Comparison of ENCODE assay signal across 20 cellular contexts in genomic region chr7:35699906-35700305, GRCh38. TPM values are rescaled to one million over a fixed set of nuclear protein-coding genes. Genes with fewer than 3 reads are reported as not detected.
A peak's percentile ranks its signal among the peaks of the same experiment; 100 is the strongest.
DNase-seq lines count a peak whose midpoint lies in the region; ATAC-seq and TF ChIP-seq lines count a peak whose summit lies in the region.
"Had no signal": no experiment of that assay in that cellular context is flagged by ENCODE, and none has a peak within 500 bp of the region (broad histone marks: within the 10 kb centered on the region; RNA-seq: fewer than 3 reads in every experiment).

No MANE protein-coding gene starts in this region.

- ATAC-seq in SK-N-SH treated with all-trans-retinoic acid at 6 μM for 48 hours, result no peak
- ATAC-seq in CD8-positive, alpha-beta T cell, result no peak

- H3K9me3 ChIP-seq in SK-N-SH, result no peaks in the 10 kb centered on the region
- no peaks in the 10 kb centered on the region for H3K9me3 ChIP-seq in CD8-positive, alpha-beta T cell (ENCODE audit: low read length)
- H3K9me3 ChIP-seq: BE2C, Peyer's patch had no signal

- H3K4me2 ChIP-seq in SK-N-SH, result no peak overlapping the region; the same call in 1 of the 2 replicates

- H3K27ac ChIP-seq in SK-N-SH (ENCODE audit: low read depth in 2 of 2, low read length in 1 of 2), result no peak overlapping the region
- H3K27ac ChIP-seq in CD8-positive, alpha-beta T cell (ENCODE audit: low read depth, low read length), result no peak overlapping the region
- H3K27ac ChIP-seq: Peyer's patch had no signal

- H3K4me3 ChIP-seq in SK-N-SH (ENCODE audit: low read depth in 2 of 2, low read length in 1 of 2), result no peak overlapping the region
- H3K4me3 ChIP-seq in AG10803 (ENCODE audit: low read length), result no peak overlapping the region
- no peak overlapping the region for H3K4me3 ChIP-seq in CD8-positive, alpha-beta T cell (ENCODE audit: low read depth, low read length)
- H3K4me3 ChIP-seq: Peyer's patch had no signal

- no peaks in the 10 kb centered on the region for H3K27me3 ChIP-seq in SK-N-SH (ENCODE audit: insufficient read depth)
- H3K27me3 ChIP-seq in CD8-positive, alpha-beta T cell (ENCODE audit: insufficient read depth, low read length), result no peaks in the 10 kb centered on the region
- H3K27me3 ChIP-seq: BE2C, Peyer's patch had no signal

- H3K4me3 Mint-ChIP-seq in activated naive CD8-positive, alpha-beta T cell treated with anti-CD3 and anti-CD28 coated beads for 36 hours, result no peak overlapping the region
- H3K4me3 Mint-ChIP-seq in CD8-positive, alpha-beta T cell, result no peak overlapping the region
- H3K4me3 Mint-ChIP-seq: CD4-positive, alpha-beta T cell; HFFc6 had no signal

- WGBS in SK-N-SH (ENCODE audit: low lambda C conversion rate), result over 99% methylated on average over 2 of the region's 2 CpGs

- H3K9me2 ChIP-seq in SK-N-SH, result no peaks in the 10 kb centered on the region

- peaks cover 21% of the 10 kb centered on the region for H3K36me3 Mint-ChIP-seq in activated naive CD8-positive, alpha-beta T cell treated with anti-CD3 and anti-CD28 coated beads for 36 hours
- peaks cover 12% of the 10 kb centered on the region for H3K36me3 Mint-ChIP-seq in CD8-positive, alpha-beta T cell

- POLR2A ChIA-PET in SK-N-SH (lab: Yijun Ruan, JAX), result interaction anchor here (0.6 kb wide), 1 partner anchor 516 kb away, joined by 4 read pairs; no protein-coding TSS in a partner anchor
- POLR2A ChIA-PET in CD8-positive, alpha-beta T cell (lab: Charles Lee), result interaction anchor here (0.6 to 4.6 kb wide), 4 partner anchors 9 to 587 kb away, joined by 3 to 23 read pairs (median 4); partner anchors contain the start of gene SEPTIN7

- H3K9ac ChIP-seq in SK-N-SH, result no peak overlapping the region

- H3F3A ChIP-seq in SK-N-SH (replicated peaks; ENCODE audit: insufficient read depth), result peaks cover 4% of the 10 kb centered on the region

- CTCF ChIA-PET in SK-N-SH (lab: Yijun Ruan, JAX), result interaction anchor here (0.6 to 8.6 kb wide), 8 partner anchors 8 to 280 kb away, joined by 3 to 104 read pairs (median 5); partner anchors contain the start of gene SEPTIN7
- CTCF ChIA-PET in CD8-positive, alpha-beta T cell (lab: Charles Lee), result interaction anchor here (0.6 to 1.5 kb wide), 3 partner anchors 10 to 217 kb away, joined by 3 to 7 read pairs (median 3); no protein-coding TSS in a partner anchor

- TF ChIP-seq RAD21 in SK-N-SH (IDR thresholded peaks at IDR 0.05; ENCODE audit: low read length), result no peak

- H3K27me3 Mint-ChIP-seq in activated naive CD8-positive, alpha-beta T cell treated with anti-CD3 and anti-CD28 coated beads for 36 hours, result no peaks in the 10 kb centered on the region
- no peaks in the 10 kb centered on the region for H3K27me3 Mint-ChIP-seq in CD8-positive, alpha-beta T cell (ENCODE audit: low read depth)
- H3K27me3 Mint-ChIP-seq: CD4-positive, alpha-beta T cell had no signal

- peaks cover 3 to 14% of the 10 kb centered on the region in 2 experiments for H3K36me3 ChIP-seq in SK-N-SH (replicated peaks in 1 of 2; ENCODE audit: control insufficient read depth in 1 of 2, insufficient read depth in 2 of 2, low read length in 1 of 2)
- no peaks in the 10 kb centered on the region for H3K36me3 ChIP-seq in CD8-positive, alpha-beta T cell (ENCODE audit: insufficient read depth, low read length)
- H3K36me3 ChIP-seq: BE2C, Peyer's patch had no signal

- no peaks in the 10 kb centered on the region for H3K9me3 Mint-ChIP-seq in activated naive CD8-positive, alpha-beta T cell treated with anti-CD3 and anti-CD28 coated beads for 36 hours
- no peaks in the 10 kb centered on the region for H3K9me3 Mint-ChIP-seq in CD8-positive, alpha-beta T cell
- H3K9me3 Mint-ChIP-seq: CD4-positive, alpha-beta T cell; HFFc6 had no signal

- peaks cover 11% of the 10 kb centered on the region; the same call in 1 of the 2 replicates for H3K79me2 ChIP-seq in SK-N-SH (ENCODE audit: insufficient read depth)

- peaks cover 14 to 15% of the 10 kb centered on the region in 2 experiments; a peak in 3 of 4 replicates for H3K4me1 ChIP-seq in SK-N-SH (ENCODE audit: control insufficient read depth in 1 of 2, insufficient read depth in 2 of 2, low read depth in 1 of 2, low read length in 1 of 2)
- H3K4me1 ChIP-seq in CD8-positive, alpha-beta T cell (ENCODE audit: insufficient read depth, low read length), result peaks cover 14% of the 10 kb centered on the region
- H3K4me1 ChIP-seq: BE2C had no signal

- peak overlapping the region; percentile 28 for H3K27ac Mint-ChIP-seq in activated naive CD8-positive, alpha-beta T cell treated with anti-CD3 and anti-CD28 coated beads for 36 hours
- H3K27ac Mint-ChIP-seq in CD8-positive, alpha-beta T cell, result no peak overlapping the region
- H3K27ac Mint-ChIP-seq: CD4-positive, alpha-beta T cell; HFFc6 had no signal

- no peak for TF ChIP-seq EP300 in SK-N-SH (IDR thresholded peaks at IDR 0.05; ENCODE audit: borderline replicate concordance in 1 of 2, low read depth in 1 of 2, low read length in 1 of 2)

- peaks cover 40% of the 10 kb centered on the region for H3K4me1 Mint-ChIP-seq in activated naive CD8-positive, alpha-beta T cell treated with anti-CD3 and anti-CD28 coated beads for 36 hours
- peaks cover 21% of the 10 kb centered on the region for H3K4me1 Mint-ChIP-seq in CD8-positive, alpha-beta T cell (ENCODE audit: low read depth)

- no peak overlapping the region for H2AFZ ChIP-seq in SK-N-SH (ENCODE audit: low read depth)

- intact Hi-C loops in CD8-positive, alpha-beta T cell (cut with DNase I, micrococcal nuclease), result loop anchor here (10.0 kb wide), 3 partner anchors 455 to 695 kb away; partner anchors contain the start of gene EEPD1 (in 1 of the 2)

- no peaks in the 10 kb centered on the region for H4K20me1 ChIP-seq in SK-N-SH (ENCODE audit: insufficient read depth)

- no peak for DNase-seq in SK-N-SH
- DNase-seq in AG10803 (ENCODE audit: low read depth), result peak; percentile 74
- DNase-seq in NCI-H2171 (lab: John Stamatoyannopoulos, UW), result peak; percentile 29
- DNase-seq in activated naive CD8-positive, alpha-beta T cell treated with anti-CD3 and anti-CD28 coated beads for 36 hours, result no peak
- DNase-seq in CD8-positive, alpha-beta T cell, result no peak
- DNase-seq in NCI-H1105 (lab: John Stamatoyannopoulos, UW), result no peak
- no peak for DNase-seq in activated gamma-delta T cell treated with Interleukin-2 at 50 U/mL for 16 hours
- DNase-seq: BE2C; Calu3; CD4-positive, alpha-beta T cell; DMS79; H7; HFFc6; KBM-7; NCI-H1436; NCI-H1930; NCI-H446; NK-92 treated with Interleukin-12 subunit alpha and Interleukin-12 subunit beta, amount 100 ng/mL, for 24 hours; Peyer's patch had no signal

- TF ChIP-seq CTCF in SK-N-SH (IDR thresholded peaks at IDR 0.05) (no peak), AG10803 (conservative IDR thresholded peaks at IDR 0.05; ENCODE audit: low read length) (no peak)
- no peak for TF ChIP-seq CTCF in CD8-positive, alpha-beta T cell (IDR thresholded peaks at IDR 0.05)

TF ChIP-seq in SK-N-SH, 30 proteins besides CTCF, POLR2A, EP300 and RAD21:
- TF ChIP-seq GATA2 (CRISPR knock-in tag; IDR thresholded peaks at IDR 0.05), result no peak
- no peak for TF ChIP-seq MEF2A (IDR thresholded peaks at IDR 0.05; ENCODE audit: borderline replicate concordance, low read depth)
- TF ChIP-seq NFIC (IDR thresholded peaks at IDR 0.05; ENCODE audit: borderline replicate concordance), result no peak
- TF ChIP-seq, protein P1, sequence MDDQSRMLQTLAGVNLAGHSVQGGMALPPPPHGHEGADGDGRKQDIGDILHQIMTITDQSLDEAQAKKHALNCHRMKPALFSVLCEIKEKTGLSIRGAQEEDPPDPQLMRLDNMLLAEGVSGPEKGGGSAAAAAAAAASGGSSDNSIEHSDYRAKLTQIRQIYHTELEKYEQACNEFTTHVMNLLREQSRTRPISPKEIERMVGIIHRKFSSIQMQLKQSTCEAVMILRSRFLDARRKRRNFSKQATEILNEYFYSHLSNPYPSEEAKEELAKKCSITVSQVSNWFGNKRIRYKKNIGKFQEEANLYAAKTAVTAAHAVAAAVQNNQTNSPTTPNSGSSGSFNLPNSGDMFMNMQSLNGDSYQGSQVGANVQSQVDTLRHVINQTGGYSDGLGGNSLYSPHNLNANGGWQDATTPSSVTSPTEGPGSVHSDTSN (IDR thresholded peaks at IDR 0.05), result no peak; the same call in 1 of the 2 replicates
- no peak for TF ChIP-seq YY1 (IDR thresholded peaks at IDR 0.05; ENCODE audit: low read depth)
- peak; percentile 27; the same call in 1 of the 2 replicates for TF ChIP-seq TCF12 (IDR thresholded peaks at IDR 0.05)

TF ChIP-seq in SK-N-SH treated with all-trans-retinoic acid at 6 μM for 48 hours, 23 proteins besides CTCF, POLR2A, EP300 and RAD21:
- no peak for TF ChIP-seq TOX (CRISPR knock-in tag; IDR thresholded peaks at IDR 0.05; ENCODE audit: borderline replicate concordance)
- TF ChIP-seq ESRRG (CRISPR knock-in tag; IDR thresholded peaks at IDR 0.05), result no peak
- TF ChIP-seq ZFP30 (CRISPR knock-in tag; IDR thresholded peaks at IDR 0.05), result no peak
- no peak for TF ChIP-seq ISL1 (CRISPR knock-in tag; IDR thresholded peaks at IDR 0.05)
- no peak for TF ChIP-seq RARB (CRISPR knock-in tag; IDR thresholded peaks at IDR 0.05)

RNA-seq across cellular contexts. Expression of gene HERPUD2, which starts 5.0 kb away (rescaled TPM):
- 39.2 and 48.3 TPM in 2 replicates for polyA plus RNA-seq in SK-N-SH (2012; rRNA removed)
- polyA plus RNA-seq in SK-N-SH (2012; cell fraction: cytosol; rRNA removed), result 32.4 and 42.3 TPM in 2 replicates
- polyA plus RNA-seq in SK-N-SH (2012; cell fraction: nucleus; rRNA removed), result 17.4 and 26.3 TPM in 2 replicates
- total RNA-seq in activated naive CD8-positive, alpha-beta T cell treated with anti-CD3 and anti-CD28 coated beads for 36 hours, result 10 to 100 TPM; 19.1 to 21.3 TPM
- 100 to 1,000 TPM; 123 to 134 TPM for total RNA-seq in CD8-positive, alpha-beta T cell

Comparison
In these comparisons a context has a peak if more than half of its experiments do, and no peak if none do; other contexts are left out.
1. DNase-seq: peak in AG10803 (single experiment) and NCI-H2171 (single experiment); none in SK-N-SH (single experiment), activated naive CD8-positive, alpha-beta T cell treated with anti-CD3 and anti-CD28 coated beads for 36 hours (single experiment), CD8-positive, alpha-beta T cell (0 of 7), NCI-H1105 (single experiment) and activated gamma-delta T cell treated with Interleukin-2 at 50 U/mL for 16 hours (single experiment).
2. RNA of gene HERPUD2, which starts 5.0 kb away (total RNA-seq): 123 to 134 TPM in CD8-positive, alpha-beta T cell; 19.1 to 21.3 TPM in activated naive CD8-positive, alpha-beta T cell treated with anti-CD3 and anti-CD28 coated beads for 36 hours; every median in the first group is over 4 times any median in the second.